24 cellular contexts compared by ENCODE assay signal in the genomic region with DNA sequence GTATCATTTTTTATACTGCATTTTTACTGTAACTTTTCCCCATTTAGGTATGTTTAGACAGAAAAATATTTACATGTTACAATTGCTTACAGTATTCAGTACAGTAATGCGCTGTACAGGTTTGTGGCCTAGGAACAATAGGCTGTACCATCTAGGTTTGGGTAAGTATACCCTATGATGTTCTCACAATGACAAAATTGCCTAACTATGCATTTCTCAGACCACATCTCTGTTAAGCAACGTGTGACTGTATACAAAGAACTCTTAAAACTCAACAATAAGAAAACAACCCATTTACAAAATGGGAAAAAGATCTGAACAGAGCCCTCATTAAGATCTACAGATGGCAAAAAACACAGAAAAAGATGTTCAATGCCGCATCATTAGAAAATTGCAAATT. TPM values are rescaled to one million over a fixed set of nuclear protein-coding genes. Genes with fewer than 3 reads are reported as not detected.
A peak's percentile ranks its signal among the peaks of the same experiment; 100 is the strongest.
DNase-seq lines count a peak whose midpoint lies in the region; ATAC-seq and TF ChIP-seq lines count a peak whose summit lies in the region.
"Had no signal": no experiment of that assay in that cellular context is flagged by ENCODE, and none has a peak within 500 bp of the region (broad histone marks: within the 10 kb centered on the region; RNA-seq: fewer than 3 reads in every experiment).

No MANE protein-coding gene starts in this region.

- dilution Hi-C loops in mammary epithelial cell (cut with HindIII; ENCODE audit: low sequenced_read_pairs): no loop called here

- H3K9me3 ChIP-seq in mammary epithelial cell (replicated peaks; ENCODE audit: insufficient read depth, low read length) (peaks cover 3% of the 10 kb centered on the region), endodermal cell (ENCODE audit: control insufficient read depth, low read length) (peaks cover 57% of the 10 kb centered on the region), colonic mucosa (no peaks in the 10 kb centered on the region)

- intact Hi-C loops in mammary epithelial cell (cut with micrococcal nuclease) (loop anchor here (2.0 kb wide), 1 partner anchor 74 kb away; no protein-coding TSS in a partner anchor), MCF 10A (cut with micrococcal nuclease) (no loop called here), colonic mucosa (cut with DNase I) (no loop called here)

- H3K4me3 Mint-ChIP-seq in MCF 10A (ENCODE audit: unreplicated experiment) (no peak overlapping the region), endodermal cell (no peak overlapping the region)
- H3K4me3 Mint-ChIP-seq: CD4-positive, CD25-positive, alpha-beta regulatory T cell had no signal

- peak; percentile 43 for DNase-seq in mammary epithelial cell
- no peak for DNase-seq in MCF 10A (ENCODE audit: unreplicated experiment)
- DNase-seq in endodermal cell: no peak
- peak; percentile 20 for DNase-seq in fibroblast of pulmonary artery (ENCODE audit: low read depth)
- DNase-seq in mucosa of gallbladder (ENCODE audit: low spot score): no peak
- no peak for DNase-seq in SKM-1 (lab: John Stamatoyannopoulos, UW; ENCODE audit: unreplicated experiment)
- DNase-seq in colonic mucosa: no peak
- DNase-seq: 8988T; ACHN; CD4-positive, CD25-positive, alpha-beta regulatory T cell; DMS53; KG1; MM.1S; NCI-H1092; NCI-H1436 treated with DMSO at 0.1 percent for 48 hours; NCI-H187 treated with DMSO at 0.1 percent for 48 hours; NCI-H446; NCI-H526; NCI-H82; NK-92 treated with Interleukin-12 subunit alpha and Interleukin-12 subunit beta, amount 100 ng/mL, for 24 hours; PC-3; SK-N-SH had no signal

- H3K27ac Mint-ChIP-seq in MCF 10A (ENCODE audit: low read depth, unreplicated experiment) (no peak overlapping the region), endodermal cell (no peak overlapping the region)

- no peak for ATAC-seq in GM21737 (IDR thresholded peaks at IDR 0.05; ENCODE audit: unreplicated experiment)
- ATAC-seq: HCT116, PC-3 had no signal

- H3K36me3 Mint-ChIP-seq in MCF 10A (ENCODE audit: insufficient read depth, unreplicated experiment) (no peaks in the 10 kb centered on the region), endodermal cell (ENCODE audit: low read depth) (peaks cover 62% of the 10 kb centered on the region)

- no peaks in the 10 kb centered on the region for H3K4me1 Mint-ChIP-seq in MCF 10A (ENCODE audit: insufficient read depth, unreplicated experiment)
- no peaks in the 10 kb centered on the region for H3K4me1 Mint-ChIP-seq in endodermal cell

- H3K9me3 Mint-ChIP-seq in MCF 10A (ENCODE audit: unreplicated experiment) (peaks cover 19% of the 10 kb centered on the region), endodermal cell (peaks cover 87% of the 10 kb centered on the region)

- POLR2A ChIA-PET in MCF 10A (lab: Yijun Ruan, JAX): interaction anchor here (1.2 kb wide), 1 partner anchor 15 kb away, joined by 3 read pairs; no protein-coding TSS in a partner anchor

- WGBS in mammary epithelial cell (ENCODE audit: low coverage, missing lambda C conversion rate): 92% methylated on average over 3 of the region's 3 CpGs
- WGBS in endodermal cell (ENCODE audit: insufficient coverage in 1 of 2, insufficient read length in 1 of 2), 2 experiments: 96% methylated on average over 3 of the region's 3 CpGs; no CpG with 5 or more reads in 1 of the 2 experiments

- H3K27ac ChIP-seq in mammary epithelial cell (ENCODE audit: insufficient read depth, low read depth, low read length): no peak overlapping the region
- no peak overlapping the region for H3K27ac ChIP-seq in endodermal cell (ENCODE audit: low read depth, low read length)
- H3K27ac ChIP-seq in colonic mucosa: no peak overlapping the region

- H3K27me3 Mint-ChIP-seq in MCF 10A (ENCODE audit: insufficient read depth, unreplicated experiment): no peaks in the 10 kb centered on the region
- H3K27me3 Mint-ChIP-seq in endodermal cell (ENCODE audit: insufficient read depth): no peaks in the 10 kb centered on the region
- H3K27me3 Mint-ChIP-seq: CD4-positive, CD25-positive, alpha-beta regulatory T cell had no signal

- no peak overlapping the region for H2AFZ ChIP-seq in mammary epithelial cell (ENCODE audit: low read depth, low read length)

- H3K36me3 ChIP-seq in mammary epithelial cell (ENCODE audit: insufficient read depth, low read length) (no peaks in the 10 kb centered on the region), endodermal cell (ENCODE audit: control insufficient read depth, insufficient read depth, low read length) (peaks cover 13% of the 10 kb centered on the region), colonic mucosa (no peaks in the 10 kb centered on the region)

- CTCF ChIA-PET in mammary epithelial cell (lab: Charles Lee; ENCODE audit: low non-redundant PET) (no interaction called here), MCF 10A (lab: Yijun Ruan, JAX) (no interaction called here)

- no peaks in the 10 kb centered on the region for H3K4me1 ChIP-seq in mammary epithelial cell (ENCODE audit: insufficient read depth, low read length)
- H3K4me1 ChIP-seq in endodermal cell (ENCODE audit: control insufficient read depth, insufficient read depth, low read length): no peaks in the 10 kb centered on the region
- H3K4me1 ChIP-seq in colonic mucosa: no peaks in the 10 kb centered on the region

- in situ Hi-C loops in mammary epithelial cell (cut with MboI; ENCODE audit: low sequenced_read_pairs in 2 of 2): no loop called here

- no peaks in the 10 kb centered on the region for H3K27me3 ChIP-seq in mammary epithelial cell (ENCODE audit: insufficient read depth, low read length)
- no peaks in the 10 kb centered on the region for H3K27me3 ChIP-seq in endodermal cell (ENCODE audit: control insufficient read depth, insufficient read depth, low read length, poor library complexity, severe bottlenecking)
- H3K27me3 ChIP-seq in colonic mucosa: no peaks in the 10 kb centered on the region

- BruUV-seq in mammary epithelial cell (replicated peaks; lab: Mats Ljungman, UMichigan) (no TSS peak), MCF 10A (replicated peaks; lab: Mats Ljungman, UMichigan) (no TSS peak)

- no peaks in the 10 kb centered on the region for H4K20me1 ChIP-seq in mammary epithelial cell (ENCODE audit: insufficient read depth, low read length)

- H3K79me2 ChIP-seq in mammary epithelial cell (ENCODE audit: insufficient read depth, low read length): peaks cover 92% of the 10 kb centered on the region

- H3K9ac ChIP-seq in mammary epithelial cell (ENCODE audit: insufficient read depth, low read length) (no peak overlapping the region), endodermal cell (ENCODE audit: extremely low read depth, low read length, poor library complexity, severe bottlenecking) (no peak overlapping the region), colonic mucosa (ENCODE audit: low read depth in 2 of 2, low read length in 2 of 2) (no peak overlapping the region)
- H3K9ac ChIP-seq: SK-N-SH had no signal

- TF ChIP-seq CTCF in mammary epithelial cell (conservative IDR thresholded peaks at IDR 0.05 in 1 of 2, IDR thresholded peaks at IDR 0.05 in 1 of 2; ENCODE audit: extremely low read depth in 1 of 2, insufficient read depth in 1 of 2, low read depth in 1 of 2, low read length in 2 of 2) (no peak), MCF 10A (IDR thresholded peaks at IDR 0.05; ENCODE audit: unreplicated experiment) (no peak), endodermal cell (conservative IDR thresholded peaks at IDR 0.05) (no peak), fibroblast of pulmonary artery (IDR thresholded peaks at IDR 0.05; ENCODE audit: low read length, missing control alignments) (no peak), colonic mucosa (IDR thresholded peaks at IDR 0.05) (no peak)

- no peak overlapping the region for H3K4me2 ChIP-seq in mammary epithelial cell (ENCODE audit: insufficient read depth, low read depth, low read length)
- H3K4me2 ChIP-seq: SK-N-SH had no signal

- no peak overlapping the region for H3K4me3 ChIP-seq in mammary epithelial cell (replicated peaks in 1 of 3; ENCODE audit: insufficient read depth in 1 of 3, low read depth in 2 of 3, low read length in 3 of 3)
- H3K4me3 ChIP-seq in endodermal cell (ENCODE audit: low read length): peak overlapping the region; percentile 49
- H3K4me3 ChIP-seq in fibroblast of pulmonary artery (replicated peaks; ENCODE audit: low read depth, low read length): no peak overlapping the region
- no peak overlapping the region for H3K4me3 ChIP-seq in colonic mucosa

RNA-seq across cellular contexts. Expression of a gene that starts 29.4 kb away (rescaled TPM):
- 10 to 100 TPM; 37.8 to 40.2 TPM for total RNA-seq in mammary epithelial cell
- 28.5 TPM for polyA plus RNA-seq in mammary epithelial cell
- 35.6 TPM for polyA minus RNA-seq in mammary epithelial cell
- 31.2 and 35.5 TPM in 2 replicates for total RNA-seq in MCF 10A (2022)
- 10 to 100 TPM; 23.2 to 27.0 TPM for total RNA-seq in endodermal cell
- polyA plus RNA-seq in endodermal cell (2013, experiment 1 of 2): 14.4 TPM
- 11.3 TPM for polyA plus RNA-seq in endodermal cell (2013, experiment 2 of 2)
- 9.9 TPM for total RNA-seq in mucosa of gallbladder
- 10 to 100 TPM; 18.6 to 31.0 TPM for total RNA-seq in colonic mucosa

RNA-seq across cellular contexts. Expression of a gene that starts 29.5 kb away (rescaled TPM):
- total RNA-seq in mammary epithelial cell (10 to 100 TPM; 32.8 to 37.6 TPM), MCF 10A (2022) (38.4 and 53.0 TPM in 2 replicates), endodermal cell (10 to 100 TPM; 44.9 to 47.0 TPM), mucosa of gallbladder (24.5 TPM), colonic mucosa (10 to 100 TPM; 17.0 to 43.4 TPM)
- 13.2 TPM for polyA plus RNA-seq in mammary epithelial cell
- 6.7 TPM for polyA minus RNA-seq in mammary epithelial cell
- polyA plus RNA-seq in endodermal cell (2013, experiment 1 of 2): 43.8 TPM
- 41.2 TPM for polyA plus RNA-seq in endodermal cell (2013, experiment 2 of 2)

Comparison
In these comparisons a context has a peak if more than half of its experiments do, and no peak if none do; other contexts are left out.
1. DNase-seq: peak in mammary epithelial cell (single experiment) and fibroblast of pulmonary artery (single experiment); none in MCF 10A (single experiment), endodermal cell (single experiment), mucosa of gallbladder (single experiment), SKM-1 (single experiment) and colonic mucosa (single experiment).